Comparison of ENCODE assay signal across 9 cellular contexts in genomic region chr3:172476339-172476738, GRCh38. TPM values are rescaled to one million over a fixed set of nuclear protein-coding genes. Genes with fewer than 3 reads are reported as not detected.
DNase-seq lines count a peak whose midpoint lies in the region; ATAC-seq, FAIRE-seq and TF ChIP-seq lines count a peak whose summit lies in the region.
"Had no signal": no experiment of that assay in that cellular context is flagged by ENCODE, and none has a peak within 500 bp of the region (broad histone marks: within the 10 kb centered on the region; RNA-seq: fewer than 3 reads in every experiment).

No MANE protein-coding gene starts in this region.

- no peak for TF ChIP-seq CTCF in SU-DHL-6 (IDR thresholded peaks at IDR 0.05; ENCODE audit: insufficient read depth, low read length, poor library complexity, severe bottlenecking)
- TF ChIP-seq CTCF in cardiac muscle cell (IDR thresholded peaks at IDR 0.05; ENCODE audit: low read depth, low read length), result no peak
- no peak for TF ChIP-seq CTCF in suprapubic skin (IDR thresholded peaks at IDR 0.05)

- no peak overlapping the region for H3K9ac ChIP-seq in SU-DHL-6 (ENCODE audit: low read length)

- DNase-seq in activated naive CD4-positive, alpha-beta T cell treated with anti-CD3 and anti-CD28 coated beads, Interleukin-2, amount 10 ng/mL, durations not matched to agents 7 days and 5 days, result no peak
- no peak for DNase-seq in activated naive CD4-positive, alpha-beta T cell treated with Interleukin-2 at 50 U/mL for 16 hours
- DNase-seq in cardiac muscle cell (ENCODE audit: low read depth in 1 of 2, low spot score in 1 of 2), result no peak
- no peak for DNase-seq in suprapubic skin (ENCODE audit: low spot score in 2 of 2)
- no peak for DNase-seq in activated effector memory CD4-positive, alpha-beta T cell treated with anti-CD3 and anti-CD28 coated beads, Interleukin-2, amount 50 U/mL, for 16 hours
- no peak for DNase-seq in urothelium cell line (ENCODE audit: low spot score)

- no peak for TF ChIP-seq POLR2A in suprapubic skin (IDR thresholded peaks at IDR 0.05)

- H3K9me3 ChIP-seq in SU-DHL-6 (ENCODE audit: insufficient read depth, low read length), result no peaks in the 10 kb centered on the region
- H3K9me3 ChIP-seq in cardiac muscle cell (ENCODE audit: low read depth), result no peaks in the 10 kb centered on the region
- no peaks in the 10 kb centered on the region for H3K9me3 ChIP-seq in suprapubic skin
- H3K9me3 ChIP-seq: mucosa of descending colon had no signal

- H3K9me3 Mint-ChIP-seq in activated naive CD4-positive, alpha-beta T cell treated with anti-CD3 and anti-CD28 coated beads, Interleukin-2, amount 10 ng/mL, durations not matched to agents 7 days and 5 days, result no peaks in the 10 kb centered on the region

- no peak overlapping the region for H3K27ac Mint-ChIP-seq in activated naive CD4-positive, alpha-beta T cell treated with anti-CD3 and anti-CD28 coated beads, Interleukin-2, amount 10 ng/mL, durations not matched to agents 7 days and 5 days

- H3K27ac ChIP-seq in SU-DHL-6 (ENCODE audit: low read depth, low read length) (no peak overlapping the region), cardiac muscle cell (no peak overlapping the region), suprapubic skin (no peak overlapping the region)

- H3K9me2 ChIP-seq in SU-DHL-6 (replicated peaks; ENCODE audit: insufficient read depth, low read length), result no peaks in the 10 kb centered on the region

- no peak for FAIRE-seq in urothelium cell line (lab: Jason Lieb, UNC)

- peaks cover 11% of the 10 kb centered on the region for H3K4me1 Mint-ChIP-seq in activated naive CD4-positive, alpha-beta T cell treated with anti-CD3 and anti-CD28 coated beads, Interleukin-2, amount 10 ng/mL, durations not matched to agents 7 days and 5 days

- peak overlapping the region; percentile 84 for H2AFZ ChIP-seq in SU-DHL-6 (ENCODE audit: low read depth, low read length, severe bottlenecking)

- H3K4me1 ChIP-seq in cardiac muscle cell (ENCODE audit: low read depth) (no peaks in the 10 kb centered on the region), suprapubic skin (peaks cover 16% of the 10 kb centered on the region)

- no peaks in the 10 kb centered on the region for H3K36me3 ChIP-seq in SU-DHL-6 (ENCODE audit: low read length)
- H3K36me3 ChIP-seq in cardiac muscle cell, result no peaks in the 10 kb centered on the region
- H3K36me3 ChIP-seq in suprapubic skin, result no peaks in the 10 kb centered on the region

- H3K79me2 ChIP-seq in SU-DHL-6 (ENCODE audit: insufficient read depth, low read length), result no peaks in the 10 kb centered on the region

- H3K4me3 Mint-ChIP-seq in activated naive CD4-positive, alpha-beta T cell treated with anti-CD3 and anti-CD28 coated beads, Interleukin-2, amount 10 ng/mL, durations not matched to agents 7 days and 5 days, result peak overlapping the region; percentile 11

- no peaks in the 10 kb centered on the region for H3F3A ChIP-seq in SU-DHL-6 (ENCODE audit: insufficient read depth)

- H4K20me1 ChIP-seq in SU-DHL-6 (ENCODE audit: low read depth, low read length), result no peaks in the 10 kb centered on the region

- no peak overlapping the region for H3K4me3 ChIP-seq in SU-DHL-6 (ENCODE audit: insufficient read depth, low read length, poor library complexity, severe bottlenecking)
- peak overlapping the region; percentile 29 for H3K4me3 ChIP-seq in cardiac muscle cell
- peak overlapping the region; percentile 47 for H3K4me3 ChIP-seq in suprapubic skin
- H3K4me3 ChIP-seq: mucosa of descending colon had no signal

- CTCF ChIA-PET in activated naive CD4-positive, alpha-beta T cell treated with anti-CD3 and anti-CD28 coated beads, Interleukin-2, amount 10 ng/mL, durations not matched to agents 7 days and 5 days (lab: Charles Lee), result interaction anchor here (0.7 to 4.0 kb wide), 8 partner anchors 11 to 187 kb away, joined by 3 to 36 read pairs (median 4); partner anchors contain the start of gene GHSR

- 75% methylated on average over 5 of the region's 5 CpGs for WGBS in suprapubic skin

- no peaks in the 10 kb centered on the region for H3K27me3 ChIP-seq in SU-DHL-6 (ENCODE audit: low read length)
- no peaks in the 10 kb centered on the region for H3K27me3 ChIP-seq in cardiac muscle cell
- no peaks in the 10 kb centered on the region for H3K27me3 ChIP-seq in suprapubic skin

- no peaks in the 10 kb centered on the region for H3K36me3 Mint-ChIP-seq in activated naive CD4-positive, alpha-beta T cell treated with anti-CD3 and anti-CD28 coated beads, Interleukin-2, amount 10 ng/mL, durations not matched to agents 7 days and 5 days

- peaks cover 8% of the 10 kb centered on the region for H3K27me3 Mint-ChIP-seq in activated naive CD4-positive, alpha-beta T cell treated with anti-CD3 and anti-CD28 coated beads, Interleukin-2, amount 10 ng/mL, durations not matched to agents 7 days and 5 days

- ATAC-seq in HG02884 (IDR thresholded peaks at IDR 0.05; ENCODE audit: unreplicated experiment), result no peak

- no peak for TF ChIP-seq EP300 in suprapubic skin (IDR thresholded peaks at IDR 0.05)

- peak overlapping the region; percentile 58 for H3K4me2 ChIP-seq in SU-DHL-6 (ENCODE audit: low read depth, low read length, poor library complexity, severe bottlenecking)

RNA-seq across cellular contexts. Expression of gene GHSR, which starts 28.1 kb away (rescaled TPM):
- total RNA-seq in cardiac muscle cell (not detected in 2 replicates), suprapubic skin (not detected)
- not detected in 2 replicates for polyA plus RNA-seq in cardiac muscle cell
- total RNA-seq: mucosa of descending colon had no signal

RNA-seq across cellular contexts. Expression of gene TNFSF10, which starts 46.9 kb away (rescaled TPM):
- total RNA-seq in cardiac muscle cell (not detected in 2 replicates), suprapubic skin (10 to 100 TPM; 56.7 to 88.7 (median 66.3) TPM)
- polyA plus RNA-seq in cardiac muscle cell, result not detected in 2 replicates

Comparison
In these comparisons a context has a peak if more than half of its experiments do, and no peak if none do; other contexts are left out.
1. RNA of gene TNFSF10, which starts 46.9 kb away (total RNA-seq): 56.7 to 88.7 TPM in suprapubic skin; not detected in cardiac muscle cell; every median in the first group is over 10 times any median in the second.